In the genomic region with DNA sequence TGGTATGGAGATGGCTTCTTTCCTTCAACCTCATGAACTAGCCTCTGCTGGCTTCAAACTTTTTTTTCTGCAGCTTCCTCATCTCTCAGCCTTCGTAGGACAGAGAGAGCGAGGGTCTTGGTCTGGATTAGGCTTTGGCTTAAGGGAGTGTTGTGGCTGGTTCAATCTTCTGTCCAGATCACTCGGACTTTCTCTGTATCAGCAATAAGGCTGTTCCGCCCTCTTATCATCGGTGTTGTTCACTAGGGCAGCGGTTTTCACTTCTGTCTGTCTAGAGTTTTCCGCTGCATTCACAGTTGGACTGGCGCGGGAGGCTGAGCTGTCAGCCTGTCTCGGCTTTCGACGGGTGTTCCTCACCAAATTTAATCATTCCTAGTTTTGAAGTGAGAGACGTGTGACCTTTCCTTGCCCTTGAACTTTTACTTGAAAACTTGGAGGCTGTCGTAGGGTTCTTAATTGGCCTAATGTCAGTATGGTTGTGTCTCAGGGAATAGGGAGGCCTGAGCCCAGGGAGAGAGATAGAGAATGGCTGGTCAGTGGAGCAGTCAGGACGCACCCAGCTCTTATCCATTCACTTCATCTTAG, we compare ENCODE assay signal across 16 cellular contexts.
DNase-seq lines count a peak whose midpoint lies in the region; ATAC-seq and TF ChIP-seq lines count a peak whose summit lies in the region.
"Had no signal": no experiment of that assay in that cellular context is flagged by ENCODE, and none has a peak within 500 bp of the region (broad histone marks: within the 10 kb centered on the region; RNA-seq: fewer than 3 reads in every experiment).

No MANE protein-coding gene starts in this region.

- H3K4me3 ChIP-seq in heart left ventricle (no peak overlapping the region), lower lobe of right lung (no peak overlapping the region), tibial artery (no peak overlapping the region)
- H3K4me3 ChIP-seq: GM23338 had no signal

- H3K4me1 ChIP-seq in heart left ventricle (peaks cover 3 to 33% (median 28%) of the 10 kb centered on the region in 12 donors), lower lobe of right lung (peaks cover 29% of the 10 kb centered on the region), tibial artery (peaks cover 0 to 30% (median 28%) of the 10 kb centered on the region in 4 donors)

- peaks cover 26% of the 10 kb centered on the region for H3K36me3 Mint-ChIP-seq in activated B cell treated with CpG ODN at 0.5 μM for 24 hours (ENCODE audit: low read depth)

- WGBS in heart left ventricle, 4 donors: 87 to 93% (median 91%) methylated on average over 15 of the region's 15 CpGs

- no peak overlapping the region for H3K4me3 Mint-ChIP-seq in activated B cell treated with CpG ODN at 0.5 μM for 24 hours
- H3K4me3 Mint-ChIP-seq: GM23338 had no signal

- H3K27me3 Mint-ChIP-seq in activated B cell treated with CpG ODN at 0.5 μM for 24 hours: no peaks in the 10 kb centered on the region

- no peak for ATAC-seq in left cardiac atrium
- ATAC-seq in heart left ventricle: no peak
- no peak for ATAC-seq in activated B cell treated with CpG ODN at 0.5 μM for 24 hours (ENCODE audit: low read depth)
- ATAC-seq in lower lobe of right lung: no peak
- ATAC-seq in SK-N-SH treated with all-trans-retinoic acid at 6 μM for 48 hours: no peak
- ATAC-seq in GM21526 (IDR thresholded peaks at IDR 0.05; ENCODE audit: low FRiP score, unreplicated experiment): no peak
- ATAC-seq: GM23338 had no signal

- CTCF ChIA-PET in activated B cell treated with CpG ODN at 0.5 μM for 24 hours (lab: Charles Lee): no interaction called here

- POLR2A ChIA-PET in activated B cell treated with CpG ODN at 0.5 μM for 24 hours (lab: Charles Lee): interaction anchor here (1.5 kb wide), 1 partner anchor 107 kb away, joined by 4 read pairs; no protein-coding TSS in a partner anchor

- H3K4me1 Mint-ChIP-seq in activated B cell treated with CpG ODN at 0.5 μM for 24 hours: peaks cover 49% of the 10 kb centered on the region

- H3K9me3 ChIP-seq in heart left ventricle (peaks cover 0 to 19% (median 11%) of the 10 kb centered on the region in 12 donors), lower lobe of right lung (no peaks in the 10 kb centered on the region), tibial artery (peaks cover 0 to 2% (median 0%) of the 10 kb centered on the region in 3 donors)

- intact Hi-C loops in left cardiac atrium (cut with DNase I): no loop called here
- intact Hi-C loops in heart left ventricle (cut with DNase I): loop anchor here in 1 of 10 donors (10.0 kb wide), 1 partner anchor 49 kb away; no protein-coding TSS in a partner anchor
- intact Hi-C loops in activated B cell treated with CpG ODN at 0.5 μM for 24 hours (cut with micrococcal nuclease): no loop called here
- intact Hi-C loops in lower lobe of right lung (cut with DNase I): no loop called here
- intact Hi-C loops in tibial artery (cut with DNase I; ENCODE audit: low total_unique reads): no loop called here

- peaks cover 8% of the 10 kb centered on the region for H3K9me3 Mint-ChIP-seq in activated B cell treated with CpG ODN at 0.5 μM for 24 hours

- TF ChIP-seq CTCF in heart left ventricle (IDR thresholded peaks at IDR 0.05) (no peak), activated B cell treated with CpG ODN at 0.5 μM for 24 hours (IDR thresholded peaks at IDR 0.05) (no peak), lower lobe of right lung (IDR thresholded peaks at IDR 0.05) (no peak), tibial artery (IDR thresholded peaks at IDR 0.05) (no peak)

- TF ChIP-seq POLR2A in heart left ventricle (IDR thresholded peaks at IDR 0.05): no peak

- peak overlapping the region; percentile 75 for H3K27ac Mint-ChIP-seq in activated B cell treated with CpG ODN at 0.5 μM for 24 hours
- H3K27ac Mint-ChIP-seq: GM23338, progenitor cell of endocrine pancreas had no signal

- H3K27ac ChIP-seq in heart left ventricle (no peak overlapping the region), lower lobe of right lung (no peak overlapping the region), tibial artery (no peak overlapping the region)

- peaks cover 0 to under 1% (median 0%) of the 10 kb centered on the region in 9 donors for H3K36me3 ChIP-seq in heart left ventricle
- no peaks in the 10 kb centered on the region for H3K36me3 ChIP-seq in lower lobe of right lung
- no peaks in the 10 kb centered on the region for H3K36me3 ChIP-seq in tibial artery

- peak; percentile 15 for DNase-seq in left cardiac atrium
- no peak for DNase-seq in heart left ventricle
- DNase-seq in activated B cell treated with CpG ODN at 0.5 μM for 24 hours: no peak
- peak; percentile 10 for DNase-seq in lower lobe of right lung
- peak; percentile 11 to 29 for DNase-seq in tibial artery
- no peak for DNase-seq in SHP77 treated with DMSO at 0.1 percent for 48 hours (lab: John Stamatoyannopoulos, UW)
- DNase-seq: cortex of kidney; EL; mesenchymal stem cell; NCI-H2171 treated with DMSO at 0.1 percent for 48 hours; stimulated activated CD4-positive, alpha-beta T cell treated with anti-CD3 and anti-CD28 coated beads, Interleukin-4, amount 100 ng/mL, for 24 hours; stimulated activated naive CD4-positive, alpha-beta T cell treated with Interleukin-2 at 50 U/mL for 16 hours had no signal

- no peaks in the 10 kb centered on the region for H3K27me3 ChIP-seq in heart left ventricle
- H3K27me3 ChIP-seq in lower lobe of right lung (ENCODE audit: low read depth): no peaks in the 10 kb centered on the region
- no peaks in the 10 kb centered on the region for H3K27me3 ChIP-seq in tibial artery

TF ChIP-seq in SK-N-SH treated with all-trans-retinoic acid at 6 μM for 48 hours, 23 proteins besides CTCF, POLR2A, EP300 and RAD21 (continues in another document):
- TF ChIP-seq, protein P1, sequence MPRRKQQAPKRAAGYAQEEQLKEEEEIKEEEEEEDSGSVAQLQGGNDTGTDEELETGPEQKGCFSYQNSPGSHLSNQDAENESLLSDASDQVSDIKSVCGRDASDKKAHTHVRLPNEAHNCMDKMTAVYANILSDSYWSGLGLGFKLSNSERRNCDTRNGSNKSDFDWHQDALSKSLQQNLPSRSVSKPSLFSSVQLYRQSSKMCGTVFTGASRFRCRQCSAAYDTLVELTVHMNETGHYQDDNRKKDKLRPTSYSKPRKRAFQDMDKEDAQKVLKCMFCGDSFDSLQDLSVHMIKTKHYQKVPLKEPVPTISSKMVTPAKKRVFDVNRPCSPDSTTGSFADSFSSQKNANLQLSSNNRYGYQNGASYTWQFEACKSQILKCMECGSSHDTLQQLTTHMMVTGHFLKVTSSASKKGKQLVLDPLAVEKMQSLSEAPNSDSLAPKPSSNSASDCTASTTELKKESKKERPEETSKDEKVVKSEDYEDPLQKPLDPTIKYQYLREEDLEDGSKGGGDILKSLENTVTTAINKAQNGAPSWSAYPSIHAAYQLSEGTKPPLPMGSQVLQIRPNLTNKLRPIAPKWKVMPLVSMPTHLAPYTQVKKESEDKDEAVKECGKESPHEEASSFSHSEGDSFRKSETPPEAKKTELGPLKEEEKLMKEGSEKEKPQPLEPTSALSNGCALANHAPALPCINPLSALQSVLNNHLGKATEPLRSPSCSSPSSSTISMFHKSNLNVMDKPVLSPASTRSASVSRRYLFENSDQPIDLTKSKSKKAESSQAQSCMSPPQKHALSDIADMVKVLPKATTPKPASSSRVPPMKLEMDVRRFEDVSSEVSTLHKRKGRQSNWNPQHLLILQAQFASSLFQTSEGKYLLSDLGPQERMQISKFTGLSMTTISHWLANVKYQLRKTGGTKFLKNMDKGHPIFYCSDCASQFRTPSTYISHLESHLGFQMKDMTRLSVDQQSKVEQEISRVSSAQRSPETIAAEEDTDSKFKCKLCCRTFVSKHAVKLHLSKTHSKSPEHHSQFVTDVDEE (CRISPR knock-in tag; IDR thresholded peaks at IDR 0.05): no peak
- no peak for TF ChIP-seq TOX (CRISPR knock-in tag; IDR thresholded peaks at IDR 0.05; ENCODE audit: borderline replicate concordance)
- no peak for TF ChIP-seq OSR1 (CRISPR knock-in tag; IDR thresholded peaks at IDR 0.05)
- TF ChIP-seq ZFP30 (CRISPR knock-in tag; IDR thresholded peaks at IDR 0.05): no peak
- no peak for TF ChIP-seq RARB (CRISPR knock-in tag; IDR thresholded peaks at IDR 0.05)
- TF ChIP-seq, protein P2, sequence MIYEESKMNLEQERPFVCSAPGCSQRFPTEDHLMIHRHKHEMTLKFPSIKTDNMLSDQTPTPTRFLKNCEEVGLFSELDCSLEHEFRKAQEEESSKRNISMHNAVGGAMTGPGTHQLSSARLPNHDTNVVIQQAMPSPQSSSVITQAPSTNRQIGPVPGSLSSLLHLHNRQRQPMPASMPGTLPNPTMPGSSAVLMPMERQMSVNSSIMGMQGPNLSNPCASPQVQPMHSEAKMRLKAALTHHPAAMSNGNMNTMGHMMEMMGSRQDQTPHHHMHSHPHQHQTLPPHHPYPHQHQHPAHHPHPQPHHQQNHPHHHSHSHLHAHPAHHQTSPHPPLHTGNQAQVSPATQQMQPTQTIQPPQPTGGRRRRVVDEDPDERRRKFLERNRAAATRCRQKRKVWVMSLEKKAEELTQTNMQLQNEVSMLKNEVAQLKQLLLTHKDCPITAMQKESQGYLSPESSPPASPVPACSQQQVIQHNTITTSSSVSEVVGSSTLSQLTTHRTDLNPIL (CRISPR knock-in tag; IDR thresholded peaks at IDR 0.05; ENCODE audit: low read depth): no peak
- TF ChIP-seq BACH2 (CRISPR knock-in tag; IDR thresholded peaks at IDR 0.05; ENCODE audit: borderline replicate concordance): no peak
- TF ChIP-seq ESRRG (CRISPR knock-in tag; IDR thresholded peaks at IDR 0.05): no peak
- TF ChIP-seq, protein P3, sequence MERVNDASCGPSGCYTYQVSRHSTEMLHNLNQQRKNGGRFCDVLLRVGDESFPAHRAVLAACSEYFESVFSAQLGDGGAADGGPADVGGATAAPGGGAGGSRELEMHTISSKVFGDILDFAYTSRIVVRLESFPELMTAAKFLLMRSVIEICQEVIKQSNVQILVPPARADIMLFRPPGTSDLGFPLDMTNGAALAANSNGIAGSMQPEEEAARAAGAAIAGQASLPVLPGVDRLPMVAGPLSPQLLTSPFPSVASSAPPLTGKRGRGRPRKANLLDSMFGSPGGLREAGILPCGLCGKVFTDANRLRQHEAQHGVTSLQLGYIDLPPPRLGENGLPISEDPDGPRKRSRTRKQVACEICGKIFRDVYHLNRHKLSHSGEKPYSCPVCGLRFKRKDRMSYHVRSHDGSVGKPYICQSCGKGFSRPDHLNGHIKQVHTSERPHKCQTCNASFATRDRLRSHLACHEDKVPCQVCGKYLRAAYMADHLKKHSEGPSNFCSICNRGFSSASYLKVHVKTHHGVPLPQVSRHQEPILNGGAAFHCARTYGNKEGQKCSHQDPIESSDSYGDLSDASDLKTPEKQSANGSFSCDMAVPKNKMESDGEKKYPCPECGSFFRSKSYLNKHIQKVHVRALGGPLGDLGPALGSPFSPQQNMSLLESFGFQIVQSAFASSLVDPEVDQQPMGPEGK (CRISPR knock-in tag; IDR thresholded peaks at IDR 0.05; ENCODE audit: borderline replicate concordance): no peak
- no peak for TF ChIP-seq CSDC2 (CRISPR knock-in tag; IDR thresholded peaks at IDR 0.05)
- TF ChIP-seq ARNTL (CRISPR knock-in tag; IDR thresholded peaks at IDR 0.05; ENCODE audit: borderline replicate concordance, low read depth): no peak

Comparison
In these comparisons a context has a peak if more than half of its experiments do, and no peak if none do; other contexts are left out.
1. DNase-seq: peak in left cardiac atrium (single experiment), lower lobe of right lung (single experiment) and tibial artery (2 of 2); none in heart left ventricle (0 of 5), activated B cell treated with CpG ODN at 0.5 μM for 24 hours (single experiment) and SHP77 treated with DMSO at 0.1 percent for 48 hours (single experiment).